ENCODE assay signal across 23 cellular contexts in the genomic region with DNA sequence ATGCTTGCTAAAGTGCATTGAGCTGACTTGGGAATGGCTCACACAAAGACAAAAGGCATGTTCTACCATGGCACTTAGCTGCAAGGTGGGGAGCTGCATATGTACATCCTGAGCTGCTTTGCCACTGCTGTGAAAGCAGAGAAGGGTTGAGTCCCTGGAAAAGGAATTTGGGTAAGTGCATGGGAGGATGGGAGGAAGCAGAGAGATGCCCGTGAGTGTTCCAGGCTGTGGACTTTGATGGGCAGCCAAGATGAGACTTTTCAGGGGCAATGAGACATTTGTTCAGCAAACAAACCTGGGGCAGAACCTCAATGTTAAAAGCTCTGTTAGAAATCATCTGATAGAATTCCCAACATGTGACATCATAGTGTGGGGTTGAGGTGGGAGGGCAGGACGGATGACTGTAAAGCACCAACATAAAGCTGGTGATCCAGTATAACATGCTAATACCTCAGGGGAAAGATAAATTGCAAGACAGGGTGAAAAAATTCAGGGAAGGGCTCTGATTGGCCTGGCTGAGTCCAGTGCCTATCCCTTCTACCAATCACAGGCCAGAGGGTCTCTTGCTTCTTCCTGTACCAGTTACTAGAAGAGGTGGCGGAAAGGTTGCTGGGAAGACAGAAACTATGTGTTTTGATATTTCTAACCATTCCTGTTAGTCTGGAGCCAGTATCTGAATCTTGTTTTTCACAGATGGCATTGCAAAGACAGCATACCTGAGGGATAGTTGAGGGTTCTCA.
"Had no signal": no experiment of that assay in that cellular context is flagged by ENCODE, and none has a peak within 500 bp of the region (broad histone marks: within the 10 kb centered on the region; RNA-seq: fewer than 3 reads in every experiment).

No MANE protein-coding gene starts in this region.

- DNase-seq: activated CD4-positive, alpha-beta T cell treated with anti-CD3 and anti-CD28 coated beads for 48 hours; activated CD4-positive, CD25-positive, alpha-beta regulatory T cell; activated CD8-positive, alpha-beta T cell treated with anti-CD3 and anti-CD28 coated beads for 36 hours; activated naive CD4-positive, alpha-beta T cell; activated T-cell treated with anti-CD3 and anti-CD28 coated beads, Interleukin-2, amount 50 U/mL, for 1 hour; cerebellar nuclear complex; effector CD4-positive, alpha-beta T cell; heart right ventricle; kidney glomerular epithelial cell; left ventricle myocardium superior; mesenchymal stem cell; naive thymus-derived CD8-positive, alpha-beta T cell; pancreas; stimulated activated CD4-positive, alpha-beta T cell treated with anti-CD3 and anti-CD28 coated beads, Interleukin-4, amount 100 ng/mL, for 24 hours; T-helper 1 cell; T1000; testis; upper lobe of left lung had no signal

- H3K27me3 Mint-ChIP-seq: activated CD8-positive, alpha-beta T cell treated with anti-CD3 and anti-CD28 coated beads for 36 hours; activated T-helper 17 cell treated with anti-CD3 and anti-CD28 coated beads, Interleukin-2, amount 50 U/mL, for 72 hours; naive thymus-derived CD8-positive, alpha-beta T cell had no signal

- H3K27me3 ChIP-seq: ascending aorta, breast epithelium, testis, upper lobe of left lung had no signal

- H3K27ac Mint-ChIP-seq: activated CD8-positive, alpha-beta T cell treated with anti-CD3 and anti-CD28 coated beads for 36 hours; stimulated activated memory B cell treated with anti-CD40 and anti-IgM and Interleukin-4, amounts not matched to agents 10 μg/mL and 1 μg/mL and 100 μg/mL, for 72 hours had no signal

- H3K9me3 ChIP-seq: ascending aorta, breast epithelium, heart right ventricle, pancreas, testis, upper lobe of left lung had no signal

- H3K4me3 Mint-ChIP-seq: activated CD8-positive, alpha-beta T cell treated with anti-CD3 and anti-CD28 coated beads for 36 hours; activated T-helper 17 cell treated with anti-CD3 and anti-CD28 coated beads, Interleukin-2, amount 50 U/mL, for 72 hours; naive thymus-derived CD8-positive, alpha-beta T cell; stimulated activated memory B cell treated with anti-CD40 and anti-IgM and Interleukin-4, amounts not matched to agents 10 μg/mL and 1 μg/mL and 100 μg/mL, for 72 hours had no signal

- H3K4me3 ChIP-seq: ascending aorta, breast epithelium, heart right ventricle, pancreas, testis, upper lobe of left lung had no signal

- H3K9me3 Mint-ChIP-seq: activated CD8-positive, alpha-beta T cell treated with anti-CD3 and anti-CD28 coated beads for 36 hours; activated T-helper 17 cell treated with anti-CD3 and anti-CD28 coated beads, Interleukin-2, amount 50 U/mL, for 72 hours; naive thymus-derived CD8-positive, alpha-beta T cell; stimulated activated memory B cell treated with anti-CD40 and anti-IgM and Interleukin-4, amounts not matched to agents 10 μg/mL and 1 μg/mL and 100 μg/mL, for 72 hours had no signal

- H3K36me3 ChIP-seq: ascending aorta, breast epithelium, heart right ventricle, pancreas, upper lobe of left lung had no signal

- H3K4me1 ChIP-seq: ascending aorta, breast epithelium, pancreas, testis had no signal

- H3K36me3 Mint-ChIP-seq: naive thymus-derived CD8-positive, alpha-beta T cell; stimulated activated memory B cell treated with anti-CD40 and anti-IgM and Interleukin-4, amounts not matched to agents 10 μg/mL and 1 μg/mL and 100 μg/mL, for 72 hours had no signal

- H3K27ac ChIP-seq: ascending aorta, breast epithelium, heart right ventricle, pancreas, testis, upper lobe of left lung had no signal

- ATAC-seq: activated CD8-positive, alpha-beta T cell treated with anti-CD3 and anti-CD28 coated beads for 36 hours; activated T-helper 17 cell treated with anti-CD3 and anti-CD28 coated beads, Interleukin-2, amount 50 U/mL, for 72 hours; heart right ventricle; left ventricle myocardium superior; naive thymus-derived CD8-positive, alpha-beta T cell; pancreas; sciatic nerve; stimulated activated memory B cell treated with anti-CD40 and anti-IgM and Interleukin-4, amounts not matched to agents 10 μg/mL and 1 μg/mL and 100 μg/mL, for 72 hours had no signal
